ENCODE assay signal across 13 cellular contexts in the genomic region with DNA sequence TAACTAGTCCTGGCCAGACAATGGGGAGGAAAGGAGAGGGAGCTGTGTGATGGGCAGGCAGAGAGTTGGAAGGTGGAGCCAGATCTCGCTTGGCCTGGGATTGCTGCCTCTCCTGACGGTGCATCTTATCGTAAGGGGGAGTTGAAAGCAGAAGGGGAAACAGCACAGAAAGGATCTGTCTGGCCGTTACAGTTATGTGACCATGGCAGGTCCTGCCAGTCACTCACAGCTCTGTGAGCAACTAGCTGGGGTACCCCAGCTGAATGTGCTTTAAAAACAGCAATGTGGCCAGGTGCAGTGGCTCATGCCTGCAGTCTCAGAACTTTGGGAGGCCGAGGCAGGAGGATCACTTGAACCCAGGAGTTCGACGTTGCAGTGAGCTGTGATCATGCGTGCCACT.
"Had no signal": no experiment of that assay in that cellular context is flagged by ENCODE, and none has a peak within 500 bp of the region (broad histone marks: within the 10 kb centered on the region; RNA-seq: fewer than 3 reads in every experiment).

No MANE protein-coding gene starts in this region.

- H3K9me3 ChIP-seq: breast epithelium, heart left ventricle, left lung, sigmoid colon, testis had no signal

- DNase-seq: activated CD4-positive, alpha-beta T cell treated with anti-CD3 and anti-CD28 coated beads, Interleukin-2, amount 50 U/mL, for 4 hours; activated CD4-positive, CD25-positive, alpha-beta regulatory T cell treated with anti-CD3 and anti-CD28 coated beads, Interleukin-2, amount 50 U/mL, for 72 hours; activated naive CD8-positive, alpha-beta T cell treated with anti-CD3 and anti-CD28 coated beads, Interleukin-2, amount 10 ng/mL, durations not matched to agents 7 days and 5 days; anterior cingulate cortex; foreskin melanocyte; heart left ventricle; left lung; sigmoid colon; stimulated activated CD4-positive, alpha-beta T cell treated with anti-CD3 and anti-CD28 coated beads, Interleukin-12 subunit alpha, Interleukin-12 subunit beta, amount 100 ng/mL, for 4 hours; stimulated activated naive CD8-positive, alpha-beta T cell treated with anti-CD3 and anti-CD28 coated beads, Interleukin-15, Interleukin-2, amounts not matched to agents 100 U/mL and 50 U/mL, for 24 hours; testis had no signal

- H3K27me3 ChIP-seq: breast epithelium, heart left ventricle, left lung, sigmoid colon, testis had no signal

- H3K4me3 ChIP-seq: breast epithelium, heart left ventricle, left lung, sigmoid colon, testis had no signal

- H3K27ac ChIP-seq: breast epithelium, heart left ventricle, left lung, sigmoid colon, testis had no signal

- H3K36me3 ChIP-seq: breast epithelium had no signal

- ATAC-seq: heart left ventricle; left lung; natural killer cell treated with Interleukin-12 subunit alpha and Interleukin-12 subunit beta and Interleukin-15 and Interleukin-18, amount 100 ng/mL, for 72 hours; stimulated activated naive CD8-positive, alpha-beta T cell treated with anti-CD3 and anti-CD28 coated beads, Interleukin-15, Interleukin-2, amounts not matched to agents 100 U/mL and 50 U/mL, for 24 hours had no signal
